ENCODE assay signal across 1 cellular context in the genomic region with DNA sequence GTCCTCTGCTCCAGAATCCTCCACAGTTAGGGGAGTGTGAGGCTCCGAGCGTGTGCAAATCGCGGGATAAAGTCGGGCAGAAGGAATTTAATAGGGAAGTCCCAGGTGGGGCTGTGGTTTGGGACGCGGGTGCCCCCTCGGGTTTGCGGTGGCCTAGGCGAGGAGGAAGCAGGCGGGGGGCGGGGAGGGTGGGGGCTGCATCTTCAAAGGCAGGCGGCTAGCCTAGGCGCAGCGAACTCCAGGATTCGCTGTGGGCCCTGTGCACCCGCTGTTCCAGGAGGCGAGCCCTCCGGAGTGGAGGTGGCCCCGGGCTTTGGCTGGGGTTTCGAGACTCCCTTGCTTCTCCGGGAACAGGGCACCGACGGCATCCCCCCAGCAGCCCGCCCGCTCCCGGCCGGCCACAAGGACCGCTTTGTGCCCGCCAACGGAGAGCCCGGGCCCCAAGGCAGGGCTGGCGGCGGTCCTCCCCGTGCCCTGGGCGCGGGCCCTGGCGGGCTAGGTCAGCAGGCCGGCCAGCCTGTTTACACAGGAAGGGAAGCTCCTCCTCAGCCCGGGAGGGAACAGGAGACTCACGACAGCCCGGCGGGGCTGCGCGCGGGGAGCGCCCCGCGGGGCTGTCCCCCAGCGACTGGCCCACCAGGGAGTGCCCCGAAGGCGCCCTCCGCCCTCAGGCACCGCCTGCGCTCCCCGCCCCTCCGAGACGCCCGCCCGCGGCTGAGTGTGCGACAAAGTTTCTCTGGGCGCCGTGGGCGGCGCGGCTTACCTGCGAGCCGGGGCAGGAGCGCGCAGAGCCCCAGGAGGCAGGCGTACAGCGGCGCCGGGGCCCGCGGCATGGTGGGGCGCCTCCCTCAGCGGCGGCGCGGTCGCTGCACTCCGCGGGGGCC.
TF ChIP-seq lines count a peak whose summit lies in the region.

No MANE protein-coding gene starts in this region.

TF ChIP-seq in HepG2, 621 proteins besides CTCF, POLR2A, EP300 and RAD21 (continued from another document and continues in another):
- peak; percentile 59; the same call in 1 of the 2 replicates for TF ChIP-seq AKAP8 (CRISPR knock-in tag; IDR thresholded peaks at IDR 0.05)
- TF ChIP-seq, protein P1, sequence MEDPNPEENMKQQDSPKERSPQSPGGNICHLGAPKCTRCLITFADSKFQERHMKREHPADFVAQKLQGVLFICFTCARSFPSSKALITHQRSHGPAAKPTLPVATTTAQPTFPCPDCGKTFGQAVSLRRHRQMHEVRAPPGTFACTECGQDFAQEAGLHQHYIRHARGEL (CRISPR knock-in tag; IDR thresholded peaks at IDR 0.05), result no peak
- peak; percentile 85 for TF ChIP-seq FOXO1 (CRISPR knock-in tag; IDR thresholded peaks at IDR 0.05)
- 0 out of 2 replicates have a peak, but pooled peaks have one; percentile 35 for TF ChIP-seq ZNF891 (CRISPR knock-in tag; IDR thresholded peaks at IDR 0.05)
- peak; percentile 11; the same call in 1 of the 2 replicates for TF ChIP-seq ZNF441 (CRISPR knock-in tag; IDR thresholded peaks at IDR 0.05; ENCODE audit: borderline replicate concordance)
- TF ChIP-seq ETV5 (CRISPR knock-in tag; IDR thresholded peaks at IDR 0.05; ENCODE audit: borderline replicate concordance), result peak; percentile 67; the same call in 1 of the 2 replicates
- TF ChIP-seq, protein P2, sequence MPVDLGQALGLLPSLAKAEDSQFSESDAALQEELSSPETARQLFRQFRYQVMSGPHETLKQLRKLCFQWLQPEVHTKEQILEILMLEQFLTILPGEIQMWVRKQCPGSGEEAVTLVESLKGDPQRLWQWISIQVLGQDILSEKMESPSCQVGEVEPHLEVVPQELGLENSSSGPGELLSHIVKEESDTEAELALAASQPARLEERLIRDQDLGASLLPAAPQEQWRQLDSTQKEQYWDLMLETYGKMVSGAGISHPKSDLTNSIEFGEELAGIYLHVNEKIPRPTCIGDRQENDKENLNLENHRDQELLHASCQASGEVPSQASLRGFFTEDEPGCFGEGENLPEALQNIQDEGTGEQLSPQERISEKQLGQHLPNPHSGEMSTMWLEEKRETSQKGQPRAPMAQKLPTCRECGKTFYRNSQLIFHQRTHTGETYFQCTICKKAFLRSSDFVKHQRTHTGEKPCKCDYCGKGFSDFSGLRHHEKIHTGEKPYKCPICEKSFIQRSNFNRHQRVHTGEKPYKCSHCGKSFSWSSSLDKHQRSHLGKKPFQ (CRISPR knock-in tag; IDR thresholded peaks at IDR 0.05; ENCODE audit: insufficient replicate concordance), result peak; percentile 51
- TF ChIP-seq SP1 (IDR thresholded peaks at IDR 0.05), result no peak
- TF ChIP-seq SP1 (CRISPR knock-in tag; IDR thresholded peaks at IDR 0.05), result no peak
- TF ChIP-seq, protein P3, sequence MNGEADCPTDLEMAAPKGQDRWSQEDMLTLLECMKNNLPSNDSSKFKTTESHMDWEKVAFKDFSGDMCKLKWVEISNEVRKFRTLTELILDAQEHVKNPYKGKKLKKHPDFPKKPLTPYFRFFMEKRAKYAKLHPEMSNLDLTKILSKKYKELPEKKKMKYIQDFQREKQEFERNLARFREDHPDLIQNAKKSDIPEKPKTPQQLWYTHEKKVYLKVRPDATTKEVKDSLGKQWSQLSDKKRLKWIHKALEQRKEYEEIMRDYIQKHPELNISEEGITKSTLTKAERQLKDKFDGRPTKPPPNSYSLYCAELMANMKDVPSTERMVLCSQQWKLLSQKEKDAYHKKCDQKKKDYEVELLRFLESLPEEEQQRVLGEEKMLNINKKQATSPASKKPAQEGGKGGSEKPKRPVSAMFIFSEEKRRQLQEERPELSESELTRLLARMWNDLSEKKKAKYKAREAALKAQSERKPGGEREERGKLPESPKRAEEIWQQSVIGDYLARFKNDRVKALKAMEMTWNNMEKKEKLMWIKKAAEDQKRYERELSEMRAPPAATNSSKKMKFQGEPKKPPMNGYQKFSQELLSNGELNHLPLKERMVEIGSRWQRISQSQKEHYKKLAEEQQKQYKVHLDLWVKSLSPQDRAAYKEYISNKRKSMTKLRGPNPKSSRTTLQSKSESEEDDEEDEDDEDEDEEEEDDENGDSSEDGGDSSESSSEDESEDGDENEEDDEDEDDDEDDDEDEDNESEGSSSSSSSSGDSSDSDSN (CRISPR knock-in tag; IDR thresholded peaks at IDR 0.05), result peak; percentile 31; the same call in 1 of the 2 replicates
- TF ChIP-seq, protein P4, sequence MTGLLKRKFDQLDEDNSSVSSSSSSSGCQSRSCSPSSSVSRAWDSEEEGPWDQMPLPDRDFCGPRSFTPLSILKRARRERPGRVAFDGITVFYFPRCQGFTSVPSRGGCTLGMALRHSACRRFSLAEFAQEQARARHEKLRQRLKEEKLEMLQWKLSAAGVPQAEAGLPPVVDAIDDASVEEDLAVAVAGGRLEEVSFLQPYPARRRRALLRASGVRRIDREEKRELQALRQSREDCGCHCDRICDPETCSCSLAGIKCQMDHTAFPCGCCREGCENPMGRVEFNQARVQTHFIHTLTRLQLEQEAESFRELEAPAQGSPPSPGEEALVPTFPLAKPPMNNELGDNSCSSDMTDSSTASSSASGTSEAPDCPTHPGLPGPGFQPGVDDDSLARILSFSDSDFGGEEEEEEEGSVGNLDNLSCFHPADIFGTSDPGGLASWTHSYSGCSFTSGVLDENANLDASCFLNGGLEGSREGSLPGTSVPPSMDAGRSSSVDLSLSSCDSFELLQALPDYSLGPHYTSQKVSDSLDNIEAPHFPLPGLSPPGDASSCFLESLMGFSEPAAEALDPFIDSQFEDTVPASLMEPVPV (CRISPR knock-in tag; IDR thresholded peaks at IDR 0.05), result peak; percentile 64; the same call in 1 of the 2 replicates
- no peak for TF ChIP-seq ZNF143 (CRISPR knock-in tag; IDR thresholded peaks at IDR 0.05)
- TF ChIP-seq ZNF317 (CRISPR knock-in tag; IDR thresholded peaks at IDR 0.05), result no peak
- TF ChIP-seq RFXAP (CRISPR knock-in tag; IDR thresholded peaks at IDR 0.05; ENCODE audit: borderline replicate concordance), result no peak
- TF ChIP-seq RCOR2 (CRISPR knock-in tag; IDR thresholded peaks at IDR 0.05), result no peak
- TF ChIP-seq, protein P5, sequence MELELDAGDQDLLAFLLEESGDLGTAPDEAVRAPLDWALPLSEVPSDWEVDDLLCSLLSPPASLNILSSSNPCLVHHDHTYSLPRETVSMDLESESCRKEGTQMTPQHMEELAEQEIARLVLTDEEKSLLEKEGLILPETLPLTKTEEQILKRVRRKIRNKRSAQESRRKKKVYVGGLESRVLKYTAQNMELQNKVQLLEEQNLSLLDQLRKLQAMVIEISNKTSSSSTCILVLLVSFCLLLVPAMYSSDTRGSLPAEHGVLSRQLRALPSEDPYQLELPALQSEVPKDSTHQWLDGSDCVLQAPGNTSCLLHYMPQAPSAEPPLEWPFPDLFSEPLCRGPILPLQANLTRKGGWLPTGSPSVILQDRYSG (CRISPR knock-in tag; IDR thresholded peaks at IDR 0.05), result 0 out of 2 replicates have a peak, but pooled peaks have one; percentile 2
- no peak for TF ChIP-seq ZNF44 (CRISPR knock-in tag; IDR thresholded peaks at IDR 0.05)
- TF ChIP-seq, protein P6, sequence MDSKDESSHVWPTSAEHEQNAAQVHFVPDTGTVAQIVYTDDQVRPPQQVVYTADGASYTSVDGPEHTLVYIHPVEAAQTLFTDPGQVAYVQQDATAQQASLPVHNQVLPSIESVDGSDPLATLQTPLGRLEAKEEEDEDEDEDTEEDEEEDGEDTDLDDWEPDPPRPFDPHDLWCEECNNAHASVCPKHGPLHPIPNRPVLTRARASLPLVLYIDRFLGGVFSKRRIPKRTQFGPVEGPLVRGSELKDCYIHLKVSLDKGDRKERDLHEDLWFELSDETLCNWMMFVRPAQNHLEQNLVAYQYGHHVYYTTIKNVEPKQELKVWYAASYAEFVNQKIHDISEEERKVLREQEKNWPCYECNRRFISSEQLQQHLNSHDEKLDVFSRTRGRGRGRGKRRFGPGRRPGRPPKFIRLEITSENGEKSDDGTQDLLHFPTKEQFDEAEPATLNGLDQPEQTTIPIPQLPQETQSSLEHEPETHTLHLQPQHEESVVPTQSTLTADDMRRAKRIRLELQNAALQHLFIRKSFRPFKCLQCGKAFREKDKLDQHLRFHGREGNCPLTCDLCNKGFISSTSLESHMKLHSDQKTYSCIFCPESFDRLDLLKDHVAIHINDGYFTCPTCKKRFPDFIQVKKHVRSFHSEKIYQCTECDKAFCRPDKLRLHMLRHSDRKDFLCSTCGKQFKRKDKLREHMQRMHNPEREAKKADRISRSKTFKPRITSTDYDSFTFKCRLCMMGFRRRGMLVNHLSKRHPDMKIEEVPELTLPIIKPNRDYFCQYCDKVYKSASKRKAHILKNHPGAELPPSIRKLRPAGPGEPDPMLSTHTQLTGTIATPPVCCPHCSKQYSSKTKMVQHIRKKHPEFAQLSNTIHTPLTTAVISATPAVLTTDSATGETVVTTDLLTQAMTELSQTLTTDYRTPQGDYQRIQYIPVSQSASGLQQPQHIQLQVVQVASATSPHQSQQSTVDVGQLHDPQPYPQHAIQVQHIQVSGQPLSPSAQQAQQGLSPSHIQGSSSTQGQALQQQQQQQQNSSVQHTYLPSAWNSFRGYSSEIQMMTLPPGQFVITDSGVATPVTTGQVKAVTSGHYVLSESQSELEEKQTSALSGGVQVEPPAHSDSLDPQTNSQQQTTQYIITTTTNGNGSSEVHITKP (CRISPR knock-in tag; IDR thresholded peaks at IDR 0.05; ENCODE audit: low read depth), result no peak; the same call in 1 of the 2 replicates
- TF ChIP-seq ZNF605 (CRISPR knock-in tag; IDR thresholded peaks at IDR 0.05), result peak; percentile 71
- peak; percentile 79 for TF ChIP-seq AGO2 (optimal IDR thresholded peaks at IDR 0.05; ENCODE audit: low read depth, low read length)
- peak; percentile 63 for TF ChIP-seq TAF1 (CRISPR knock-in tag; IDR thresholded peaks at IDR 0.05)
- TF ChIP-seq ZNF883 (CRISPR knock-in tag; IDR thresholded peaks at IDR 0.05; ENCODE audit: not compliant biosample characterization), result peak; percentile 32
- no peak; the same call in 1 of the 2 replicates for TF ChIP-seq HMG20A (CRISPR knock-in tag; IDR thresholded peaks at IDR 0.05; ENCODE audit: borderline replicate concordance)
- TF ChIP-seq ZNF432 (CRISPR knock-in tag; IDR thresholded peaks at IDR 0.05; ENCODE audit: borderline replicate concordance), result no peak
- no peak for TF ChIP-seq POLR2AphosphoS2 (IDR thresholded peaks at IDR 0.05; ENCODE audit: low read depth, low read length)
- peak; percentile 5 for TF ChIP-seq ASH2L (IDR thresholded peaks at IDR 0.05; ENCODE audit: insufficient read length, low read depth, low read length)
- TF ChIP-seq NCOR1 (IDR thresholded peaks at IDR 0.05; ENCODE audit: borderline replicate concordance, low read length), result 0 out of 2 replicates have a peak, but pooled peaks have one; percentile 10
- TF ChIP-seq, protein P7, sequence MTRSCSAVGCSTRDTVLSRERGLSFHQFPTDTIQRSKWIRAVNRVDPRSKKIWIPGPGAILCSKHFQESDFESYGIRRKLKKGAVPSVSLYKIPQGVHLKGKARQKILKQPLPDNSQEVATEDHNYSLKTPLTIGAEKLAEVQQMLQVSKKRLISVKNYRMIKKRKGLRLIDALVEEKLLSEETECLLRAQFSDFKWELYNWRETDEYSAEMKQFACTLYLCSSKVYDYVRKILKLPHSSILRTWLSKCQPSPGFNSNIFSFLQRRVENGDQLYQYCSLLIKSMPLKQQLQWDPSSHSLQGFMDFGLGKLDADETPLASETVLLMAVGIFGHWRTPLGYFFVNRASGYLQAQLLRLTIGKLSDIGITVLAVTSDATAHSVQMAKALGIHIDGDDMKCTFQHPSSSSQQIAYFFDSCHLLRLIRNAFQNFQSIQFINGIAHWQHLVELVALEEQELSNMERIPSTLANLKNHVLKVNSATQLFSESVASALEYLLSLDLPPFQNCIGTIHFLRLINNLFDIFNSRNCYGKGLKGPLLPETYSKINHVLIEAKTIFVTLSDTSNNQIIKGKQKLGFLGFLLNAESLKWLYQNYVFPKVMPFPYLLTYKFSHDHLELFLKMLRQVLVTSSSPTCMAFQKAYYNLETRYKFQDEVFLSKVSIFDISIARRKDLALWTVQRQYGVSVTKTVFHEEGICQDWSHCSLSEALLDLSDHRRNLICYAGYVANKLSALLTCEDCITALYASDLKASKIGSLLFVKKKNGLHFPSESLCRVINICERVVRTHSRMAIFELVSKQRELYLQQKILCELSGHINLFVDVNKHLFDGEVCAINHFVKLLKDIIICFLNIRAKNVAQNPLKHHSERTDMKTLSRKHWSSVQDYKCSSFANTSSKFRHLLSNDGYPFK (CRISPR knock-in tag; IDR thresholded peaks at IDR 0.05; ENCODE audit: borderline replicate concordance), result no peak
- TF ChIP-seq ZNF558 (CRISPR knock-in tag; IDR thresholded peaks at IDR 0.05; ENCODE audit: borderline replicate concordance), result 0 out of 2 replicates have a peak, but pooled peaks have one; percentile 33
- TF ChIP-seq ZNF572 (CRISPR knock-in tag; IDR thresholded peaks at IDR 0.05), result 0 out of 2 replicates have a peak, but pooled peaks have one; percentile 21
- TF ChIP-seq ATRX (CRISPR knock-in tag; IDR thresholded peaks at IDR 0.05; ENCODE audit: borderline replicate concordance), result no peak
- no peak; the same call in 1 of the 2 replicates for TF ChIP-seq NCOA2 (CRISPR knock-in tag; IDR thresholded peaks at IDR 0.05)
- TF ChIP-seq GATA4 (IDR thresholded peaks at IDR 0.05; ENCODE audit: borderline replicate concordance, low read depth), result no peak
- TF ChIP-seq, protein P8, sequence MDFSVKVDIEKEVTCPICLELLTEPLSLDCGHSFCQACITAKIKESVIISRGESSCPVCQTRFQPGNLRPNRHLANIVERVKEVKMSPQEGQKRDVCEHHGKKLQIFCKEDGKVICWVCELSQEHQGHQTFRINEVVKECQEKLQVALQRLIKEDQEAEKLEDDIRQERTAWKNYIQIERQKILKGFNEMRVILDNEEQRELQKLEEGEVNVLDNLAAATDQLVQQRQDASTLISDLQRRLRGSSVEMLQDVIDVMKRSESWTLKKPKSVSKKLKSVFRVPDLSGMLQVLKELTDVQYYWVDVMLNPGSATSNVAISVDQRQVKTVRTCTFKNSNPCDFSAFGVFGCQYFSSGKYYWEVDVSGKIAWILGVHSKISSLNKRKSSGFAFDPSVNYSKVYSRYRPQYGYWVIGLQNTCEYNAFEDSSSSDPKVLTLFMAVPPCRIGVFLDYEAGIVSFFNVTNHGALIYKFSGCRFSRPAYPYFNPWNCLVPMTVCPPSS (IDR thresholded peaks at IDR 0.05), result no peak
- no peak for TF ChIP-seq FLYWCH1 (CRISPR knock-in tag; IDR thresholded peaks at IDR 0.05)
- TF ChIP-seq SMYD3 (CRISPR knock-in tag; IDR thresholded peaks at IDR 0.05), result no peak
- no peak for TF ChIP-seq NONO (IDR thresholded peaks at IDR 0.05)
- peak; percentile 19; the same call in 1 of the 2 replicates for TF ChIP-seq NONO (CRISPR knock-in tag; conservative IDR thresholded peaks at IDR 0.05)
- TF ChIP-seq, protein P9, sequence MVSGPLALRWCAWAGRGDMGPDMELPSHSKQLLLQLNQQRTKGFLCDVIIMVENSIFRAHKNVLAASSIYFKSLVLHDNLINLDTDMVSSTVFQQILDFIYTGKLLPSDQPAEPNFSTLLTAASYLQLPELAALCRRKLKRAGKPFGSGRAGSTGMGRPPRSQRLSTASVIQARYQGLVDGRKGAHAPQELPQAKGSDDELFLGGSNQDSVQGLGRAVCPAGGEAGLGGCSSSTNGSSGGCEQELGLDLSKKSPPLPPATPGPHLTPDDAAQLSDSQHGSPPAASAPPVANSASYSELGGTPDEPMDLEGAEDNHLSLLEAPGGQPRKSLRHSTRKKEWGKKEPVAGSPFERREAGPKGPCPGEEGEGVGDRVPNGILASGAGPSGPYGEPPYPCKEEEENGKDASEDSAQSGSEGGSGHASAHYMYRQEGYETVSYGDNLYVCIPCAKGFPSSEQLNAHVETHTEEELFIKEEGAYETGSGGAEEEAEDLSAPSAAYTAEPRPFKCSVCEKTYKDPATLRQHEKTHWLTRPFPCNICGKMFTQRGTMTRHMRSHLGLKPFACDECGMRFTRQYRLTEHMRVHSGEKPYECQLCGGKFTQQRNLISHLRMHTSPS (CRISPR knock-in tag; IDR thresholded peaks at IDR 0.05; ENCODE audit: low read depth), result no peak
- TF ChIP-seq MLLT10 (CRISPR knock-in tag; IDR thresholded peaks at IDR 0.05), result no peak
- TF ChIP-seq KLF9 (CRISPR knock-in tag; IDR thresholded peaks at IDR 0.05; ENCODE audit: low read depth), result 0 out of 2 replicates have a peak, but pooled peaks have one; percentile 36
